In genomic region chr1:54851406-54851805, GRCh38 we compare ENCODE assay signal across 16 cellular contexts. TPM values are rescaled to one million over a fixed set of nuclear protein-coding genes. Genes with fewer than 3 reads are reported as not detected.
DNase-seq lines count a peak whose midpoint lies in the region; ATAC-seq and TF ChIP-seq lines count a peak whose summit lies in the region.
"Had no signal": no experiment of that assay in that cellular context is flagged by ENCODE, and none has a peak within 500 bp of the region (broad histone marks: within the 10 kb centered on the region; RNA-seq: fewer than 3 reads in every experiment).

No MANE protein-coding gene starts in this region.

- no peak for ATAC-seq in HG03196 (IDR thresholded peaks at IDR 0.05; ENCODE audit: unreplicated experiment)
- ATAC-seq in gastrocnemius medialis, result no peak

- no peaks in the 10 kb centered on the region for H3K9me3 ChIP-seq in GM23248 (ENCODE audit: low read depth)
- H3K9me3 ChIP-seq in fibroblast of lung (ENCODE audit: control insufficient read depth, insufficient read depth, low read depth, low read length), result no peaks in the 10 kb centered on the region
- H3K9me3 ChIP-seq in gastrocnemius medialis, result no peaks in the 10 kb centered on the region

- no peak for DNase-seq in GM23248
- DNase-seq in fibroblast of lung (ENCODE audit: low read depth in 2 of 2), result no peak
- DNase-seq in gastrocnemius medialis, result no peak
- no peak for DNase-seq in stimulated activated CD4-positive, alpha-beta T cell treated with anti-CD3 and anti-CD28 coated beads, Interleukin-15, amount 100 ng/mL, for 24 hours
- DNase-seq in NCI-H345 (lab: John Stamatoyannopoulos, UW), result no peak
- DNase-seq: CD4-positive, alpha-beta memory T cell; GOT3; KBM-7; NCI-H1436 treated with DMSO at 0.1 percent for 48 hours; NCI-H2081 treated with DMSO at 0.1 percent for 48 hours; NCI-H2227 treated with DMSO at 0.1 percent for 48 hours; NCI-H526 treated with DMSO at 0.1 percent for 48 hours had no signal

- no peaks in the 10 kb centered on the region for H3K9me2 ChIP-seq in GM23248 (ENCODE audit: insufficient read depth)

- H3K4me2 ChIP-seq in GM23248 (ENCODE audit: unreplicated experiment) (peak overlapping the region; percentile 25), fibroblast of lung (ENCODE audit: extremely low read depth, insufficient read depth, low read length) (peak overlapping the region; percentile 3)

- H3K4me3 ChIP-seq in GM23248, result 0 out of 2 replicates have a peak overlapping the region, but pooled peaks have one; percentile 21
- H3K4me3 ChIP-seq in fibroblast of lung (replicated peaks in 1 of 4; ENCODE audit: control extremely low read depth in 1 of 4, insufficient read depth in 1 of 4, low read depth in 3 of 4, low read length in 4 of 4), result no peak overlapping the region
- H3K4me3 ChIP-seq in skin epidermis, result no peak overlapping the region
- no peak overlapping the region for H3K4me3 ChIP-seq in gastrocnemius medialis

- peaks cover 30% of the 10 kb centered on the region for H3K4me1 ChIP-seq in GM23248 (ENCODE audit: insufficient read depth)
- H3K4me1 ChIP-seq in fibroblast of lung (ENCODE audit: control insufficient read depth, extremely low read depth, insufficient read depth, low read length), result peaks cover 9% of the 10 kb centered on the region
- H3K4me1 ChIP-seq in gastrocnemius medialis, result peaks cover 4 to 5% of the 10 kb centered on the region in 2 donors

- H3K27ac ChIP-seq in GM23248, result peak overlapping the region; percentile 85
- peak overlapping the region; percentile 7 for H3K27ac ChIP-seq in angular gyrus (ENCODE audit: low read depth, low read length)
- peak overlapping the region; percentile 69 for H3K27ac ChIP-seq in fibroblast of lung (ENCODE audit: insufficient read depth, low read length)
- H3K27ac ChIP-seq in skin epidermis, result peak overlapping the region in 14 of 21 experiments; percentile 19 to 80 (median 44)
- no peak overlapping the region for H3K27ac ChIP-seq in gastrocnemius medialis

- H3F3A ChIP-seq in GM23248 (ENCODE audit: insufficient read depth), result peaks cover 29% of the 10 kb centered on the region

- intact Hi-C loops in gastrocnemius medialis (cut with DNase I; ENCODE audit: low total_unique reads), result no loop called here

- H3K27me3 ChIP-seq in GM23248 (replicated peaks; ENCODE audit: insufficient read depth) (no peaks in the 10 kb centered on the region), fibroblast of lung (ENCODE audit: control insufficient read depth, insufficient read depth, low read length) (no peaks in the 10 kb centered on the region), gastrocnemius medialis (no peaks in the 10 kb centered on the region)

- H3K36me3 ChIP-seq in GM23248 (ENCODE audit: low read depth) (no peaks in the 10 kb centered on the region; the same call in none of the 2 replicates), fibroblast of lung (ENCODE audit: control insufficient read depth, insufficient read depth, low read length) (peaks cover 29% of the 10 kb centered on the region), gastrocnemius medialis (peaks cover 0 to 42% of the 10 kb centered on the region in 2 donors)

- in situ Hi-C loops in GM23248 (cut with MboI) (no loop called here), gastrocnemius medialis (cut with MboI; ENCODE audit: low sequenced_read_pairs in 4 of 4) (no loop called here)

- 89 to 95% methylated on average over 8 to 9 of the region's 9 CpGs for WGBS in GM23248 (ENCODE audit: low coverage in 1 of 2, low lambda C conversion rate in 2 of 2, missing lambda C conversion rate in 2 of 2), 2 experiments

- H4K20me1 ChIP-seq in GM23248 (ENCODE audit: insufficient read depth) (no peaks in the 10 kb centered on the region), fibroblast of lung (ENCODE audit: control insufficient read depth, extremely low read depth, insufficient read depth, low read length) (no peaks in the 10 kb centered on the region)

- peak overlapping the region; percentile 32; the same call in 1 of the 2 replicates for H2AFZ ChIP-seq in GM23248
- H2AFZ ChIP-seq in fibroblast of lung (ENCODE audit: low read length), result no peak overlapping the region

- no peak for TF ChIP-seq POLR2A in gastrocnemius medialis (IDR thresholded peaks at IDR 0.05)

- no peaks in the 10 kb centered on the region for H3K79me2 ChIP-seq in GM23248 (ENCODE audit: insufficient read depth)
- H3K79me2 ChIP-seq in fibroblast of lung (ENCODE audit: control insufficient read depth, insufficient read depth, low read length), result no peaks in the 10 kb centered on the region

- TF ChIP-seq CTCF in fibroblast of lung (conservative IDR thresholded peaks at IDR 0.05 in 1 of 2, IDR thresholded peaks at IDR 0.05 in 1 of 2; ENCODE audit: low read depth in 1 of 2, low read length in 2 of 2), result no peak
- TF ChIP-seq CTCF in gastrocnemius medialis (IDR thresholded peaks at IDR 0.05 in 4 of 5, conservative IDR thresholded peaks at IDR 0.05 in 1 of 5), result no peak

- H3K9ac ChIP-seq in GM23248 (peak overlapping the region; percentile 63), fibroblast of lung (ENCODE audit: insufficient read depth, low read length) (no peak overlapping the region)

RNA-seq across cellular contexts. Expression of gene DHCR24, which starts 35.6 kb away (rescaled TPM):
- 40.7 and 63.4 TPM in 2 replicates for total RNA-seq in GM23248 (2014; rRNA removed; shearing (Covaris generic))
- polyA plus RNA-seq in GM23248 (2016; fragmentation: Nextera tagmentation; extraction: Ambion mirVana), result 42.5 and 44.1 TPM in 2 replicates
- 98.9 and 329 TPM in 2 replicates for total RNA-seq in fibroblast of lung
- polyA plus RNA-seq in fibroblast of lung, result 217 and 314 TPM in 2 replicates
- polyA plus RNA-seq in fibroblast of lung (2012), result 225 and 293 TPM in 2 replicates
- 1,689 and 1,763 TPM in 2 replicates for polyA minus RNA-seq in fibroblast of lung (ENCODE audit: low replicate concordance)
- total RNA-seq in gastrocnemius medialis, result 100 to 1,000 TPM; 155 to 362 (median 207) TPM

RNA-seq across cellular contexts. Expression of gene TTC22, which starts 50.3 kb away (rescaled TPM):
- total RNA-seq in GM23248 (2014; rRNA removed; shearing (Covaris generic)), result not detected in 2 replicates
- polyA plus RNA-seq in GM23248 (2016; fragmentation: Nextera tagmentation; extraction: Ambion mirVana) (not detected in 2 replicates), fibroblast of lung (not detected in 2 replicates)
- total RNA-seq in fibroblast of lung (not detected in 2 replicates), gastrocnemius medialis (under 1 TPM in 3 of 4 donors, not detected in 1; 0.10 to 0.24 (median 0.13) TPM)
- polyA plus RNA-seq in fibroblast of lung (2012), result not detected in 2 replicates
- polyA minus RNA-seq in fibroblast of lung (ENCODE audit: low replicate concordance), result not detected in 2 replicates
- total RNA-seq: Daoy had no signal

Comparison
In these comparisons a context has a peak if more than half of its experiments do, and no peak if none do; other contexts are left out.
1. H3K27ac ChIP-seq: peak in GM23248 (single experiment), angular gyrus (single experiment), fibroblast of lung (single experiment) and skin epidermis (14 of 21); none in gastrocnemius medialis (0 of 4).